8 cellular contexts compared by ENCODE assay signal in genomic region chr10:63682705-63683052, GRCh38.
DNase-seq lines count a peak whose midpoint lies in the region; ATAC-seq and TF ChIP-seq lines count a peak whose summit lies in the region.
"Not testable (repeated sequence)": the region's sequence is repeated elsewhere in the genome, so short reads cannot be mapped to it uniquely, and the experiment has no call there.

No MANE protein-coding gene starts in this region.

- not testable (repeated sequence) for H3K4me3 ChIP-seq in A673 (ENCODE audit: low read depth, low read length, poor library complexity, severe bottlenecking); IMR-90 (ENCODE audit: insufficient read depth, low read depth, low read length); gastrocnemius medialis; urinary bladder (ENCODE audit: low read depth, low read length)
- H3K4me3 ChIP-seq in adipocyte (ENCODE audit: low read length): peak overlapping the region; percentile 25

- not testable (repeated sequence) for H2BK120ac ChIP-seq in IMR-90 (ENCODE audit: low read depth, low read length)

- dilution Hi-C loops in IMR-90 (cut with HindIII; ENCODE audit: low sequenced_read_pairs, unreplicated experiment): not testable (repeated sequence)

- H3K18ac ChIP-seq in IMR-90 (ENCODE audit: low read depth, low read length): 0 out of 2 replicates have a peak overlapping the region, but pooled peaks have one; percentile 15

- not testable (repeated sequence) for BruUV-seq in A673 (replicated peaks; lab: Mats Ljungman, UMichigan); IMR-90 (replicated peaks; lab: Mats Ljungman, UMichigan)

- H3K56ac ChIP-seq in IMR-90 (ENCODE audit: extremely low read depth, insufficient read depth, low read length): not testable (repeated sequence)

- peak overlapping the region; percentile 76 to 92 (median 92) for H3K27ac Mint-ChIP-seq in nephron

- H4K20me1 ChIP-seq in IMR-90 (ENCODE audit: insufficient read depth, low read length): not testable (repeated sequence)

- intact Hi-C loops in A673 (cut with micrococcal nuclease; ENCODE audit: unreplicated experiment); IMR-90 (cut with micrococcal nuclease); left cardiac atrium (cut with DNase I); gastrocnemius medialis (cut with DNase I; ENCODE audit: low total_unique reads): not testable (repeated sequence)

- H3K27ac ChIP-seq in A673 (ENCODE audit: low read depth, low read length, poor library complexity, severe bottlenecking) (peak overlapping the region; percentile 49), IMR-90 (ENCODE audit: insufficient read depth, low read length) (peak overlapping the region; percentile 47; the same call in 1 of the 2 replicates), epithelial cell of prostate (peak overlapping the region; percentile 28), gastrocnemius medialis (peak overlapping the region in 3 of 4 donors; percentile 17 to 48 (median 42)), urinary bladder (ENCODE audit: low read depth) (peak overlapping the region; percentile 32)

- in situ Hi-C loops in IMR-90 (cut with MboI; ENCODE audit: low sequenced_read_pairs); gastrocnemius medialis (cut with MboI; ENCODE audit: low sequenced_read_pairs in 4 of 4): not testable (repeated sequence)

- DNase-seq in A673 (ENCODE audit: low spot score); IMR-90; adipocyte (ENCODE audit: low read depth); epithelial cell of prostate (ENCODE audit: low read depth, low spot score); left cardiac atrium; gastrocnemius medialis: not testable (repeated sequence)

- H3K27me3 Mint-ChIP-seq in nephron (ENCODE audit: low read depth): not testable (repeated sequence)

- not testable (repeated sequence) for H4K8ac ChIP-seq in IMR-90 (ENCODE audit: low read depth in 2 of 2, low read length in 2 of 2)

- not testable (repeated sequence) for H2BK15ac ChIP-seq in IMR-90 (ENCODE audit: low read depth, low read length)

- H3K4me1 ChIP-seq in A673 (ENCODE audit: insufficient read depth, low read length, poor library complexity, severe bottlenecking): peaks cover 12% of the 10 kb centered on the region
- not testable (repeated sequence) for H3K4me1 ChIP-seq in IMR-90 (ENCODE audit: control insufficient read depth, insufficient read depth, low read length); gastrocnemius medialis; urinary bladder (ENCODE audit: insufficient read depth)
- peaks cover 19% of the 10 kb centered on the region for H3K4me1 ChIP-seq in adipocyte (ENCODE audit: control insufficient read depth, insufficient read depth, low read length)

- not testable (repeated sequence) for H3K9me3 Mint-ChIP-seq in nephron

- H3K79me1 ChIP-seq in IMR-90 (ENCODE audit: low read depth in 1 of 2, low read length in 2 of 2): not testable (repeated sequence)

- H3K4me3 Mint-ChIP-seq in nephron: not testable (repeated sequence)

- not testable (repeated sequence) for H3K36me3 Mint-ChIP-seq in nephron (ENCODE audit: low read depth)

- not testable (repeated sequence) for H3K4ac ChIP-seq in IMR-90 (ENCODE audit: low read depth, low read length)

- not testable (repeated sequence) for H4K91ac ChIP-seq in IMR-90 (ENCODE audit: insufficient read depth, low read depth, low read length)

- not testable (repeated sequence) for H4K5ac ChIP-seq in IMR-90 (ENCODE audit: low read depth, low read length)

- H3K9me3 ChIP-seq in A673 (ENCODE audit: low read depth, low read length, poor library complexity, severe bottlenecking); IMR-90 (ENCODE audit: control insufficient read depth, insufficient read depth, low read length); adipocyte (ENCODE audit: control insufficient read depth, low read length); gastrocnemius medialis: not testable (repeated sequence)

- ATAC-seq in IMR-90 (ENCODE audit: low read depth); gastrocnemius medialis: not testable (repeated sequence)
- ATAC-seq in left cardiac atrium: peak; percentile 34 to 58

- POLR2A ChIA-PET in A673 (lab: Charles Lee; ENCODE audit: low non-redundant PET); IMR-90 (lab: Charles Lee; ENCODE audit: unreplicated experiment): not testable (repeated sequence)

- H3K4me2 ChIP-seq in IMR-90 (ENCODE audit: low read depth, low read length): peak overlapping the region; percentile 35; the same call in 1 of the 2 replicates

- H2BK20ac ChIP-seq in IMR-90 (ENCODE audit: low read depth, low read length): not testable (repeated sequence)

- not testable (repeated sequence) for H3K14ac ChIP-seq in IMR-90 (replicated peaks; ENCODE audit: low read depth, low read length)

- peak overlapping the region; percentile 83 for H2BK5ac ChIP-seq in IMR-90 (ENCODE audit: low read depth, low read length, poor library complexity, severe bottlenecking)

- no CpG with 5 or more reads among the region's 3 CpGs for WGBS in IMR-90 (ENCODE audit: extremely low coverage in 2 of 2, insufficient read length in 1 of 2), 2 experiments
- 82% methylated on average over 3 of the region's 3 CpGs for WGBS in urinary bladder

- peak overlapping the region; percentile 3; the same call in 1 of the 2 replicates for H2AK5ac ChIP-seq in IMR-90 (ENCODE audit: low read depth, low read length)

- H3K23ac ChIP-seq in IMR-90 (ENCODE audit: low read depth, low read length): not testable (repeated sequence)

- CTCF ChIA-PET in A673 (lab: Charles Lee): not testable (repeated sequence)
- CTCF ChIA-PET in IMR-90 (lab: Yijun Ruan, JAX): interaction anchor here (0.5 to 0.6 kb wide), 2 partner anchors 41 to 1243 kb away, joined by 4 to 5 read pairs; no protein-coding TSS in a partner anchor

- H3K27me3 ChIP-seq in A673 (replicated peaks; ENCODE audit: insufficient read depth, low read depth, low read length, poor library complexity); IMR-90 (ENCODE audit: control insufficient read depth, insufficient read depth, low read length); adipocyte (replicated peaks; ENCODE audit: control insufficient read depth, insufficient read depth, low read length); gastrocnemius medialis: not testable (repeated sequence)

- H3K4me1 Mint-ChIP-seq in nephron: peaks cover 14% of the 10 kb centered on the region

- not testable (repeated sequence) for H3K36me3 ChIP-seq in A673 (ENCODE audit: insufficient read depth, low read length, poor library complexity, severe bottlenecking); IMR-90 (ENCODE audit: control insufficient read depth, insufficient read depth, low read length); adipocyte (ENCODE audit: control insufficient read depth, insufficient read depth, low read length, severe bottlenecking); gastrocnemius medialis; urinary bladder (ENCODE audit: insufficient read depth)

- H2AFZ ChIP-seq in IMR-90 (replicated peaks; ENCODE audit: low read length, poor library complexity): not testable (repeated sequence)

- not testable (repeated sequence) for TF ChIP-seq CTCF in A673 (conservative IDR thresholded peaks at IDR 0.05; ENCODE audit: low read depth, low read length); IMR-90 (conservative IDR thresholded peaks at IDR 0.05; ENCODE audit: low read depth, low read length); nephron (IDR thresholded peaks at IDR 0.05; ENCODE audit: unreplicated experiment in 3 of 3); gastrocnemius medialis (IDR thresholded peaks at IDR 0.05 in 4 of 5, conservative IDR thresholded peaks at IDR 0.05 in 1 of 5)

- TF ChIP-seq POLR2A in IMR-90 (IDR thresholded peaks at IDR 0.05; ENCODE audit: low read depth, low read length); gastrocnemius medialis (IDR thresholded peaks at IDR 0.05): not testable (repeated sequence)

- not testable (repeated sequence) for H3K9ac ChIP-seq in IMR-90 (ENCODE audit: low read depth, low read length)
- peak overlapping the region; percentile 73 for H3K9ac ChIP-seq in adipocyte (ENCODE audit: low read length)

- not testable (repeated sequence) for H3K9me1 ChIP-seq in IMR-90 (ENCODE audit: insufficient read depth, low read length)

- not testable (repeated sequence) for H2AK9ac ChIP-seq in IMR-90 (replicated peaks; ENCODE audit: low read depth, low read length, poor library complexity)

- TF ChIP-seq RAD21 in IMR-90 (IDR thresholded peaks at IDR 0.05; ENCODE audit: low read length): not testable (repeated sequence)
